ENCODE assay signal across 33 cellular contexts in genomic region chr3:25119682-25120081, GRCh38.
DNase-seq lines count a peak whose midpoint lies in the region; ATAC-seq and TF ChIP-seq lines count a peak whose summit lies in the region.
"Had no signal": no experiment of that assay in that cellular context is flagged by ENCODE, and none has a peak within 500 bp of the region (broad histone marks: within the 10 kb centered on the region; RNA-seq: fewer than 3 reads in every experiment).

No MANE protein-coding gene starts in this region.

- H3K27ac ChIP-seq in SK-N-SH (ENCODE audit: low read depth in 2 of 2, low read length in 1 of 2) (peak overlapping the region in 1 of 2 experiments; percentile 72; a peak in 2 of 4 replicates), uterus (no peak overlapping the region)
- H3K27ac ChIP-seq: 22Rv1; A549; BLaER1; BLaER1 treated with 17β-estradiol and CSF1 and Interleukin-3, amounts not matched to agents 10 nM and 100 nM; C4-2B had no signal

- H2AFZ ChIP-seq in SK-N-SH (ENCODE audit: low read depth): no peak overlapping the region

- no peaks in the 10 kb centered on the region for H3K4me1 Mint-ChIP-seq in activated T-cell treated with anti-CD3 and anti-CD28 coated beads, Interleukin-2, amount 50 U/mL, for 24 hours (ENCODE audit: low read depth)
- H3K4me1 Mint-ChIP-seq: B cell; CD14-positive monocyte; CD4-positive, alpha-beta memory T cell; CD4-positive, CD25-positive, alpha-beta regulatory T cell; CD8-positive, alpha-beta memory T cell had no signal

- no peak overlapping the region for H3K4me3 Mint-ChIP-seq in activated T-cell treated with anti-CD3 and anti-CD28 coated beads, Interleukin-2, amount 50 U/mL, for 24 hours
- H3K4me3 Mint-ChIP-seq: B cell; CD14-positive monocyte; CD4-positive, alpha-beta memory T cell; CD4-positive, alpha-beta T cell; CD4-positive, CD25-positive, alpha-beta regulatory T cell; CD8-positive, alpha-beta memory T cell; CD8-positive, alpha-beta T cell had no signal

- 7% methylated on average over 1 of the region's 1 CpG for WGBS in SK-N-SH (ENCODE audit: low lambda C conversion rate)

- no peaks in the 10 kb centered on the region for H3F3A ChIP-seq in SK-N-SH (replicated peaks; ENCODE audit: insufficient read depth)

- CTCF ChIA-PET in SK-N-SH (lab: Yijun Ruan, JAX): interaction anchor here (1.3 kb wide), 2 partner anchors 39 to 77 kb away, joined by 3 to 4 read pairs; no protein-coding TSS in a partner anchor

- H3K79me2 ChIP-seq in SK-N-SH (ENCODE audit: insufficient read depth): no peaks in the 10 kb centered on the region

- peak in 1 of 2 experiments; percentile 91; a peak in 2 of 4 replicates for TF ChIP-seq EP300 in SK-N-SH (IDR thresholded peaks at IDR 0.05; ENCODE audit: borderline replicate concordance in 1 of 2, low read depth in 1 of 2, low read length in 1 of 2)

- H3K27ac Mint-ChIP-seq in activated T-cell treated with anti-CD3 and anti-CD28 coated beads, Interleukin-2, amount 50 U/mL, for 24 hours: no peak overlapping the region
- H3K27ac Mint-ChIP-seq: B cell; CD14-positive monocyte; CD4-positive, alpha-beta memory T cell; CD4-positive, alpha-beta T cell; CD4-positive, CD25-positive, alpha-beta regulatory T cell; CD8-positive, alpha-beta memory T cell; CD8-positive, alpha-beta T cell had no signal

- H3K36me3 ChIP-seq in SK-N-SH (replicated peaks in 1 of 2; ENCODE audit: control insufficient read depth in 1 of 2, insufficient read depth in 2 of 2, low read length in 1 of 2) (no peaks in the 10 kb centered on the region), uterus (no peaks in the 10 kb centered on the region)
- H3K36me3 ChIP-seq: BE2C; BLaER1; BLaER1 treated with 17β-estradiol and CSF1 and Interleukin-3, amounts not matched to agents 10 nM and 100 nM had no signal

- TF ChIP-seq RAD21 in SK-N-SH (IDR thresholded peaks at IDR 0.05; ENCODE audit: low read length): peak; percentile 32

- H3K9ac ChIP-seq in SK-N-SH: no peak overlapping the region
- H3K9ac ChIP-seq: BLaER1; BLaER1 treated with 17β-estradiol and CSF1 and Interleukin-3, amounts not matched to agents 10 nM and 100 nM had no signal

- POLR2A ChIA-PET in SK-N-SH (lab: Yijun Ruan, JAX): interaction anchor here (1.2 kb wide), 1 partner anchor 14 kb away, joined by 4 read pairs; no protein-coding TSS in a partner anchor

- ATAC-seq in SK-N-SH treated with all-trans-retinoic acid at 6 μM for 48 hours: no peak
- ATAC-seq: A549; CD8-positive, alpha-beta T cell had no signal

- no peaks in the 10 kb centered on the region for H3K27me3 ChIP-seq in SK-N-SH (ENCODE audit: insufficient read depth)
- no peaks in the 10 kb centered on the region for H3K27me3 ChIP-seq in uterus
- H3K27me3 ChIP-seq: BE2C; BLaER1; BLaER1 treated with 17β-estradiol and CSF1 and Interleukin-3, amounts not matched to agents 10 nM and 100 nM had no signal

- H3K4me2 ChIP-seq in SK-N-SH: no peak overlapping the region
- H3K4me2 ChIP-seq: A549; BLaER1; BLaER1 treated with 17β-estradiol and CSF1 and Interleukin-3, amounts not matched to agents 10 nM and 100 nM had no signal

- H3K9me3 ChIP-seq in SK-N-SH: no peaks in the 10 kb centered on the region
- H3K9me3 ChIP-seq in uterus: no peaks in the 10 kb centered on the region
- H3K9me3 ChIP-seq: A549; BE2C; BLaER1; BLaER1 treated with 17β-estradiol and CSF1 and Interleukin-3, amounts not matched to agents 10 nM and 100 nM; Caco-2 had no signal

- H3K27me3 Mint-ChIP-seq in activated T-cell treated with anti-CD3 and anti-CD28 coated beads, Interleukin-2, amount 50 U/mL, for 24 hours: no peaks in the 10 kb centered on the region
- H3K27me3 Mint-ChIP-seq: B cell; CD4-positive, alpha-beta memory T cell; CD4-positive, alpha-beta T cell; CD4-positive, CD25-positive, alpha-beta regulatory T cell had no signal

- peaks cover 0 to 6% of the 10 kb centered on the region in 2 experiments; a peak in 2 of 4 replicates for H3K4me1 ChIP-seq in SK-N-SH (ENCODE audit: control insufficient read depth in 1 of 2, insufficient read depth in 2 of 2, low read depth in 1 of 2, low read length in 1 of 2)
- no peaks in the 10 kb centered on the region for H3K4me1 ChIP-seq in uterus
- H3K4me1 ChIP-seq: A549; BE2C; BLaER1; BLaER1 treated with 17β-estradiol and CSF1 and Interleukin-3, amounts not matched to agents 10 nM and 100 nM had no signal

- TF ChIP-seq POLR2A in uterus (IDR thresholded peaks at IDR 0.05): no peak

- H3K4me3 ChIP-seq in SK-N-SH (ENCODE audit: low read depth in 2 of 2, low read length in 1 of 2): no peak overlapping the region
- H3K4me3 ChIP-seq in uterus: no peak overlapping the region
- H3K4me3 ChIP-seq: A549; BLaER1; BLaER1 treated with 17β-estradiol and CSF1 and Interleukin-3, amounts not matched to agents 10 nM and 100 nM had no signal

- peaks cover 5% of the 10 kb centered on the region for H3K9me3 Mint-ChIP-seq in activated T-cell treated with anti-CD3 and anti-CD28 coated beads, Interleukin-2, amount 50 U/mL, for 24 hours

- intact Hi-C loops in uterus (cut with DNase I; ENCODE audit: low total_unique reads): no loop called here

- H4K20me1 ChIP-seq in SK-N-SH (ENCODE audit: insufficient read depth): no peaks in the 10 kb centered on the region
- H4K20me1 ChIP-seq: BLaER1; BLaER1 treated with 17β-estradiol and CSF1 and Interleukin-3, amounts not matched to agents 10 nM and 100 nM had no signal

- no peaks in the 10 kb centered on the region for H3K36me3 Mint-ChIP-seq in activated T-cell treated with anti-CD3 and anti-CD28 coated beads, Interleukin-2, amount 50 U/mL, for 24 hours (ENCODE audit: low read depth)
- H3K36me3 Mint-ChIP-seq: CD14-positive monocyte; CD4-positive, alpha-beta memory T cell; CD4-positive, CD25-positive, alpha-beta regulatory T cell; CD8-positive, alpha-beta memory T cell; CD8-positive, alpha-beta T cell had no signal

- no peak for TF ChIP-seq CTCF in SK-N-SH (IDR thresholded peaks at IDR 0.05)
- TF ChIP-seq CTCF in uterus (IDR thresholded peaks at IDR 0.05): no peak

- DNase-seq in SK-N-DZ (ENCODE audit: low spot score) (peak; percentile 46), SK-N-SH (peak; percentile 26), cortex of kidney (lab: John Stamatoyannopoulos, UW) (no peak), uterus (no peak)
- DNase-seq in activated T-cell treated with anti-CD3 and anti-CD28 coated beads, Interleukin-2, amount 50 U/mL, for 24 hours: no peak
- DNase-seq: 8988T; ACHN; AML-193; BE2C; C1 segment of cervical spinal cord; Caco-2; Calu3; CD4-positive, alpha-beta memory T cell; CD4-positive, alpha-beta T cell; CD4-positive, CD25-positive, alpha-beta regulatory T cell; CD8-positive, alpha-beta memory T cell; CD8-positive, alpha-beta T cell; COR-L47; DMS 273 treated with DMSO at 0.1 percent for 48 hours; DMS153; DMS53; DMS79; DMS79 treated with DMSO at 0.1 percent for 48 hours; DND-41; EL had no signal

- H3K9me2 ChIP-seq in SK-N-SH: no peaks in the 10 kb centered on the region

TF ChIP-seq in SK-N-SH, 30 proteins besides CTCF, POLR2A, EP300 and RAD21:
- TF ChIP-seq POLR2AphosphoS5 (IDR thresholded peaks at IDR 0.05; ENCODE audit: low read depth, low read length) (no peak), GABPA (IDR thresholded peaks at IDR 0.05; ENCODE audit: low read depth) (no peak), RCOR1 (IDR thresholded peaks at IDR 0.05; ENCODE audit: low read length) (peak; percentile 66; the same call in 1 of the 2 replicates), FOXJ3 (CRISPR knock-in tag; IDR thresholded peaks at IDR 0.05) (peak; percentile 54; the same call in 1 of the 2 replicates), CHD2 (IDR thresholded peaks at IDR 0.05; ENCODE audit: low read length, partially characterized antibody) (peak; percentile 50), GATA2 (CRISPR knock-in tag; IDR thresholded peaks at IDR 0.05) (peak; percentile 90)

TF ChIP-seq in SK-N-SH treated with all-trans-retinoic acid at 6 μM for 48 hours, 23 proteins besides CTCF, POLR2A, EP300 and RAD21:
- TF ChIP-seq ZFP30 (CRISPR knock-in tag; IDR thresholded peaks at IDR 0.05): no peak
- no peak for TF ChIP-seq POU6F1 (CRISPR knock-in tag; IDR thresholded peaks at IDR 0.05; ENCODE audit: borderline replicate concordance, low read depth)
- TF ChIP-seq TCF4 (CRISPR knock-in tag; IDR thresholded peaks at IDR 0.05; ENCODE audit: borderline replicate concordance): peak; percentile 50; the same call in 1 of the 2 replicates
- TF ChIP-seq ISL1 (CRISPR knock-in tag; IDR thresholded peaks at IDR 0.05): no peak
- no peak for TF ChIP-seq BACH2 (CRISPR knock-in tag; IDR thresholded peaks at IDR 0.05; ENCODE audit: borderline replicate concordance)
TF ChIP-seq in SK-N-SH treated with all-trans-retinoic acid at 6 μM for 48 hours: peak in this region for 1.

Comparison
In these comparisons a context has a peak if more than half of its experiments do, and no peak if none do; other contexts are left out.
1. DNase-seq: peak in SK-N-DZ (single experiment) and SK-N-SH (single experiment); none in cortex of kidney (single experiment), activated T-cell treated with anti-CD3 and anti-CD28 coated beads, Interleukin-2, amount 50 U/mL, for 24 hours (single experiment) and uterus (0 of 2).